ENCODE assay signal across 18 cellular contexts in the genomic region with DNA sequence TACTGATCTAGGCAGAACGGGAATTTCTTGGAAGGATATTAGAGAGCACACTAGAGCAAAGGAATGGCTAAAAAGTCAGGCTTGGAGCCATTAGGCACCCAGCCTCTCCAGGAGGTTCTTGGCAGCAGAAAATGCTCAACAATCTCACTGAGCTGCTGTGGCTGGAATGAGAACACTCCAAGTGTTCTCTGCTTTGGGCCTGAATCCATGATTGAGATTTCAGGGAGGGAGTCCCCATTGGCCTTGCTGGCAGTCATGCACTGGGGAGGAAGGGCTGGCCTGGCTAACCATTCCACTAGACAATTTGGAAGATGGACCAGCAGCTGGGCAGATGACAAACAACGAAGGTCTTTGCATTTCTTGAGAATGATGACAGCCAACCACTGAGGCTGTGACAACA. TPM values are rescaled to one million over a fixed set of nuclear protein-coding genes. Genes with fewer than 3 reads are reported as not detected.
DNase-seq lines count a peak whose midpoint lies in the region; ATAC-seq and TF ChIP-seq lines count a peak whose summit lies in the region.
"Had no signal": no experiment of that assay in that cellular context is flagged by ENCODE, and none has a peak within 500 bp of the region (broad histone marks: within the 10 kb centered on the region; RNA-seq: fewer than 3 reads in every experiment).

No MANE protein-coding gene starts in this region.

- H2BK5ac ChIP-seq in mesenchymal stem cell (ENCODE audit: low read depth, low read length, poor library complexity, severe bottlenecking) = no peak overlapping the region

- H3K4me1 Mint-ChIP-seq in type B pancreatic cell (ENCODE audit: unreplicated experiment) = peaks cover 26% of the 10 kb centered on the region

- peaks cover 2% of the 10 kb centered on the region for H3K27me3 Mint-ChIP-seq in type B pancreatic cell

- H3K23ac ChIP-seq in mesenchymal stem cell (ENCODE audit: low read length in 2 of 2) = no peak overlapping the region

- H4K91ac ChIP-seq in mesenchymal stem cell (ENCODE audit: low read length) = peak overlapping the region; percentile 76

- no peaks in the 10 kb centered on the region for H3K36me3 Mint-ChIP-seq in type B pancreatic cell

- no peak for TF ChIP-seq POLR2A in esophagus muscularis mucosa (IDR thresholded peaks at IDR 0.05; ENCODE audit: low read depth)

- H3K4ac ChIP-seq in mesenchymal stem cell (ENCODE audit: low read depth in 1 of 2, low read length in 2 of 2) = peak overlapping the region; percentile 68 to 70

- H3K27ac ChIP-seq in esophagus muscularis mucosa (replicated peaks in 1 of 4) = peak overlapping the region; percentile 35 to 60 (median 44)
- H3K27ac ChIP-seq in mesenchymal stem cell (ENCODE audit: low read length, poor library complexity, severe bottlenecking) = no peak overlapping the region
- no peak overlapping the region for H3K27ac ChIP-seq in hepatocyte

- peak overlapping the region; percentile 15 for H3K27ac Mint-ChIP-seq in type B pancreatic cell

- no peaks in the 10 kb centered on the region for H3K79me2 ChIP-seq in hepatocyte

- H3K4me2 ChIP-seq in mesenchymal stem cell (ENCODE audit: low read length, poor library complexity, severe bottlenecking) (no peak overlapping the region), hepatocyte (no peak overlapping the region)

- H3K18ac ChIP-seq in mesenchymal stem cell (ENCODE audit: low read depth in 1 of 2, low read length in 2 of 2) = peak overlapping the region; percentile 48 to 86

- H4K20me1 ChIP-seq in hepatocyte (ENCODE audit: insufficient read depth, poor library complexity, severe bottlenecking) = no peaks in the 10 kb centered on the region

- peak overlapping the region; percentile 75 for H4K8ac ChIP-seq in mesenchymal stem cell (ENCODE audit: low read length)

- H2BK12ac ChIP-seq in mesenchymal stem cell (ENCODE audit: low read length in 2 of 2) = peak overlapping the region; percentile 81 to 90

- H3K79me1 ChIP-seq in mesenchymal stem cell (replicated peaks; ENCODE audit: low read length, poor library complexity, severe bottlenecking) = no peaks in the 10 kb centered on the region

- intact Hi-C loops in Right ventricle myocardium inferior (cut with DNase I) (loop anchor here (10.0 kb wide), 1 partner anchor 179 kb away; no protein-coding TSS in a partner anchor), cardiac septum (cut with DNase I) (loop anchor here (2.0 kb wide), 1 partner anchor 175 kb away; no protein-coding TSS in a partner anchor), esophagus muscularis mucosa (cut with DNase I) (loop anchor here (2.0 kb wide), 1 partner anchor 39 kb away; the partner anchor contains the start of gene RYBP)

- no peak for DNase-seq in Right ventricle myocardium inferior (ENCODE audit: missing footprints)
- no peak for DNase-seq in cardiac septum (ENCODE audit: low spot score)
- DNase-seq in esophagus muscularis mucosa (ENCODE audit: extremely low spot score) = no peak
- DNase-seq in mesenchymal stem cell = peak; percentile 7
- no peak for DNase-seq in type B pancreatic cell (ENCODE audit: extremely low spot score, unreplicated experiment)
- DNase-seq in hepatocyte (ENCODE audit: low spot score) = no peak
- DNase-seq: activated CD4-positive, alpha-beta T cell treated with anti-CD3 and anti-CD28 coated beads, Interleukin-2, amount 50 U/mL, for 4 hours; activated gamma-delta T cell; Caco-2; effector memory CD4-positive, alpha-beta T cell; GF-D8; KBM-7; kidney; NCI-H1417; NCI-H226; T-helper 9 cell had no signal

- H3K9me2 ChIP-seq in hepatocyte (replicated peaks; ENCODE audit: insufficient read depth) = no peaks in the 10 kb centered on the region

- H3K4me3 ChIP-seq in esophagus muscularis mucosa = no peak overlapping the region
- no peak overlapping the region for H3K4me3 ChIP-seq in mesenchymal stem cell (ENCODE audit: insufficient read depth in 1 of 2, low read depth in 1 of 2, low read length in 2 of 2)
- no peak overlapping the region for H3K4me3 ChIP-seq in hepatocyte

- H3K9me3 Mint-ChIP-seq in type B pancreatic cell = peaks cover 9% of the 10 kb centered on the region

- H3K9me3 ChIP-seq in esophagus muscularis mucosa (no peaks in the 10 kb centered on the region), mesenchymal stem cell (ENCODE audit: control insufficient read depth, low read length) (no peaks in the 10 kb centered on the region), hepatocyte (ENCODE audit: low read depth) (no peaks in the 10 kb centered on the region)
- H3K9me3 ChIP-seq: Caco-2 had no signal

- H2BK15ac ChIP-seq in mesenchymal stem cell (ENCODE audit: low read depth, poor library complexity, severe bottlenecking) = no peak overlapping the region

- peak overlapping the region; percentile 82 for H2AK5ac ChIP-seq in mesenchymal stem cell (ENCODE audit: low read length, severe bottlenecking)

- no peak overlapping the region for H3K9ac ChIP-seq in mesenchymal stem cell (ENCODE audit: low read length)

- no peak for TF ChIP-seq EP300 in esophagus muscularis mucosa (IDR thresholded peaks at IDR 0.05)

- H2BK120ac ChIP-seq in mesenchymal stem cell (ENCODE audit: low read depth, low read length) = no peak overlapping the region

- ATAC-seq in Right ventricle myocardium inferior = peak; percentile 94
- no peak for ATAC-seq in HG03571 (IDR thresholded peaks at IDR 0.05; ENCODE audit: unreplicated experiment)
- ATAC-seq in GM18498 (IDR thresholded peaks at IDR 0.05; ENCODE audit: unreplicated experiment) = no peak

- H3K27me3 ChIP-seq in esophagus muscularis mucosa = no peaks in the 10 kb centered on the region
- peaks cover 0 to 6% of the 10 kb centered on the region in 2 experiments for H3K27me3 ChIP-seq in mesenchymal stem cell (ENCODE audit: control insufficient read depth in 1 of 2, insufficient read depth in 1 of 2, low read length in 2 of 2)
- no peaks in the 10 kb centered on the region for H3K27me3 ChIP-seq in hepatocyte

- peaks cover 29 to 48% (median 44%) of the 10 kb centered on the region in 4 donors for H3K4me1 ChIP-seq in esophagus muscularis mucosa
- peaks cover 23% of the 10 kb centered on the region for H3K4me1 ChIP-seq in mesenchymal stem cell (ENCODE audit: control insufficient read depth, insufficient read depth, low read depth, low read length)
- H3K4me1 ChIP-seq in hepatocyte (ENCODE audit: insufficient read depth) = peaks cover 18% of the 10 kb centered on the region

- no peak overlapping the region for H3K4me3 Mint-ChIP-seq in type B pancreatic cell

- H2AFZ ChIP-seq in mesenchymal stem cell (ENCODE audit: low read depth, low read length) (no peak overlapping the region), hepatocyte (no peak overlapping the region)

- TF ChIP-seq CTCF in esophagus muscularis mucosa (IDR thresholded peaks at IDR 0.05) = peak in 1 of 3 experiments; percentile 5
- no peak for TF ChIP-seq CTCF in type B pancreatic cell (conservative IDR thresholded peaks at IDR 0.05)
- TF ChIP-seq CTCF in hepatocyte (IDR thresholded peaks at IDR 0.05; ENCODE audit: poor library complexity) = no peak

- WGBS in esophagus muscularis mucosa = 55% methylated on average over 2 of the region's 2 CpGs
- WGBS in mesenchymal stem cell = 91% methylated on average over 2 of the region's 2 CpGs
- WGBS in hepatocyte (ENCODE audit: low lambda C conversion rate, missing lambda C conversion rate) = 97% methylated on average over 2 of the region's 2 CpGs

- H3K14ac ChIP-seq in mesenchymal stem cell (ENCODE audit: low read length in 2 of 2) = no peak overlapping the region

- H3K36me3 ChIP-seq in esophagus muscularis mucosa (no peaks in the 10 kb centered on the region), mesenchymal stem cell (ENCODE audit: control insufficient read depth in 1 of 2, insufficient read depth in 2 of 2, low read depth in 1 of 2, low read length in 2 of 2) (no peaks in the 10 kb centered on the region), hepatocyte (replicated peaks; ENCODE audit: insufficient read depth, low read depth) (no peaks in the 10 kb centered on the region)

RNA-seq across cellular contexts. Expression of gene RYBP, which starts 39.2 kb away (rescaled TPM):
- total RNA-seq in Right ventricle myocardium inferior = 6.5 TPM
- 11.0 TPM for total RNA-seq in cardiac septum
- total RNA-seq in esophagus muscularis mucosa = 10 to 100 TPM; 14.2 to 16.6 (median 15.1) TPM
- polyA plus RNA-seq in mesenchymal stem cell (2013, experiment 1 of 2) = 15.9 TPM
- 16.1 TPM for polyA plus RNA-seq in mesenchymal stem cell (2013, experiment 2 of 2)
- 25.8 and 30.3 TPM in 2 replicates for total RNA-seq in type B pancreatic cell (ENCODE audit: low replicate concordance)
- 25.2 and 28.9 TPM in 2 replicates for total RNA-seq in hepatocyte
- 3.8 and 4.4 TPM in 2 replicates for polyA plus RNA-seq in hepatocyte

Comparison
In these comparisons a context has a peak if more than half of its experiments do, and no peak if none do; other contexts are left out.
1. H3K27ac ChIP-seq: peak in esophagus muscularis mucosa (4 of 4); none in mesenchymal stem cell (single experiment) and hepatocyte (single experiment).